ENCODE assay signal across 8 cellular contexts in genomic region chr3:58009749-58010535, GRCh38. TPM values are rescaled to one million over a fixed set of nuclear protein-coding genes. Genes with fewer than 3 reads are reported as not detected.
DNase-seq lines count a peak whose midpoint lies in the region; ATAC-seq and TF ChIP-seq lines count a peak whose summit lies in the region.

No MANE protein-coding gene starts in this region.

- no peaks in the 10 kb centered on the region for H3F3A ChIP-seq in OCI-LY1 (ENCODE audit: insufficient read depth, low read length)

- no peaks in the 10 kb centered on the region for H3K9me3 ChIP-seq in OCI-LY1 (ENCODE audit: low read length)
- H3K9me3 ChIP-seq in esophagus (ENCODE audit: control insufficient read depth in 2 of 2, insufficient read depth in 1 of 2, low read depth in 1 of 2, low read length in 1 of 2) = no peaks in the 10 kb centered on the region
- H3K9me3 ChIP-seq in trophoblast cell (ENCODE audit: insufficient read depth, low read depth, low read length) = peaks cover 3% of the 10 kb centered on the region

- H4K20me1 ChIP-seq in OCI-LY1 (ENCODE audit: insufficient read depth, low read length) = no peaks in the 10 kb centered on the region

- TF ChIP-seq CTCF in GM06990 (IDR thresholded peaks at IDR 0.05; ENCODE audit: insufficient read depth, low read length, poor library complexity, severe bottlenecking) (no peak), OCI-LY1 (IDR thresholded peaks at IDR 0.05; ENCODE audit: low read length) (no peak)

- no peak overlapping the region for H4K8ac ChIP-seq in trophoblast cell (ENCODE audit: low read depth, low read length)

- H2BK5ac ChIP-seq in trophoblast cell (ENCODE audit: low read depth, low read length, poor library complexity) = no peak overlapping the region

- peaks cover 16% of the 10 kb centered on the region for H3K79me1 ChIP-seq in trophoblast cell (ENCODE audit: low read length)

- H3K18ac ChIP-seq in trophoblast cell (ENCODE audit: low read length) = no peak overlapping the region

- peak overlapping the region; percentile 2 for H3K14ac ChIP-seq in trophoblast cell (ENCODE audit: low read length)

- peak overlapping the region; percentile 19 for H2BK120ac ChIP-seq in trophoblast cell (ENCODE audit: insufficient read depth, low read length, poor library complexity)

- no peaks in the 10 kb centered on the region for H3K36me3 ChIP-seq in GM06990 (ENCODE audit: control insufficient read depth, insufficient read depth, low read length)
- H3K36me3 ChIP-seq in OCI-LY1 (ENCODE audit: insufficient read depth, low read length) = no peaks in the 10 kb centered on the region
- H3K36me3 ChIP-seq in esophagus (ENCODE audit: control insufficient read depth in 2 of 2, insufficient read depth in 2 of 2, low read length in 1 of 2) = no peaks in the 10 kb centered on the region
- no peaks in the 10 kb centered on the region for H3K36me3 ChIP-seq in trophoblast cell (ENCODE audit: control insufficient read depth in 1 of 2, insufficient read depth in 2 of 2, low read length in 2 of 2)

- H3K9me2 ChIP-seq in OCI-LY1 (ENCODE audit: low read depth, low read length) = no peaks in the 10 kb centered on the region

- no peak for ATAC-seq in GM21360 (IDR thresholded peaks at IDR 0.05; ENCODE audit: unreplicated experiment)
- no peak for ATAC-seq in HG03025 (IDR thresholded peaks at IDR 0.05; ENCODE audit: low FRiP score, unreplicated experiment)

- H3K27me3 ChIP-seq in GM06990 (replicated peaks; ENCODE audit: control insufficient read depth, insufficient read depth, low read length) (no peaks in the 10 kb centered on the region), OCI-LY1 (ENCODE audit: insufficient read depth, low read length) (no peaks in the 10 kb centered on the region), esophagus (ENCODE audit: control insufficient read depth in 1 of 2, insufficient read depth in 2 of 2, low read length in 2 of 2) (no peaks in the 10 kb centered on the region), trophoblast cell (ENCODE audit: insufficient read depth, low read length) (no peaks in the 10 kb centered on the region)

- no peak overlapping the region for H4K12ac ChIP-seq in trophoblast cell (ENCODE audit: low read depth, low read length)

- no peaks in the 10 kb centered on the region for H3K79me2 ChIP-seq in OCI-LY1 (ENCODE audit: insufficient read depth, low read length)
- H3K79me2 ChIP-seq in trophoblast cell (ENCODE audit: control insufficient read depth, insufficient read depth, low read length, poor library complexity) = peaks cover 44% of the 10 kb centered on the region

- H2AFZ ChIP-seq in OCI-LY1 (ENCODE audit: low read length) = no peak overlapping the region
- H2AFZ ChIP-seq in trophoblast cell (ENCODE audit: insufficient read depth, low read length, poor library complexity) = no peak overlapping the region

- no peak overlapping the region for H2BK12ac ChIP-seq in trophoblast cell (ENCODE audit: low read length)

- DNase-seq in GM06990 (ENCODE audit: extremely low read depth, insufficient read length) = no peak
- DNase-seq in trophoblast cell = peak; percentile 67 to 77
- DNase-seq in superior temporal gyrus (ENCODE audit: extremely low spot score) = no peak
- DNase-seq in activated gamma-delta T cell (lab: John Stamatoyannopoulos, UW) = no peak

- peak overlapping the region; percentile 38 for H4K91ac ChIP-seq in trophoblast cell (ENCODE audit: low read depth, low read length)

- H3K4ac ChIP-seq in trophoblast cell (ENCODE audit: low read depth, low read length) = peak overlapping the region; percentile 88

- WGBS in esophagus, 2 donors = 26 to 33% methylated on average over 6 of the region's 6 CpGs
- no CpG with 5 or more reads among the region's 6 CpGs for WGBS in trophoblast cell (ENCODE audit: extremely low coverage, insufficient coverage, insufficient read length)

- peak overlapping the region; percentile 71; the same call in 1 of the 2 replicates for H3K9ac ChIP-seq in OCI-LY1 (ENCODE audit: low read length)
- H3K9ac ChIP-seq in trophoblast cell (ENCODE audit: low read length) = peak overlapping the region; percentile 82

- H3K4me2 ChIP-seq in OCI-LY1 (ENCODE audit: low read length) = peak overlapping the region; percentile 76
- peak overlapping the region; percentile 79 for H3K4me2 ChIP-seq in trophoblast cell (ENCODE audit: low read length)

- H3K4me1 ChIP-seq in OCI-LY1 (ENCODE audit: insufficient read depth, low read length, severe bottlenecking) (peaks cover 17% of the 10 kb centered on the region), esophagus (ENCODE audit: control insufficient read depth in 2 of 2, insufficient read depth in 2 of 2, low read length in 1 of 2) (peaks cover 6 to 12% of the 10 kb centered on the region in 2 donors), trophoblast cell (ENCODE audit: control insufficient read depth in 1 of 2, insufficient read depth in 2 of 2, low read length in 2 of 2) (peaks cover 27 to 38% of the 10 kb centered on the region in 2 experiments)

- H3K23ac ChIP-seq in trophoblast cell (ENCODE audit: low read length) = no peak overlapping the region

- H3K4me3 ChIP-seq in GM06990 (replicated peaks; ENCODE audit: low read depth, low read length) (peak overlapping the region; percentile 96), OCI-LY1 (ENCODE audit: low read depth, low read length, poor library complexity, severe bottlenecking) (peak overlapping the region; percentile 71), esophagus (ENCODE audit: low read depth in 1 of 2, low read length in 2 of 2) (peak overlapping the region; percentile 71 to 73), trophoblast cell (ENCODE audit: low read depth, low read length) (peak overlapping the region; percentile 93)

- no peak overlapping the region for H2AK5ac ChIP-seq in trophoblast cell (ENCODE audit: low read length)

- no peak overlapping the region for H3K27ac ChIP-seq in OCI-LY1 (ENCODE audit: low read depth, low read length, poor library complexity, severe bottlenecking)
- peak overlapping the region; percentile 81 to 84 for H3K27ac ChIP-seq in esophagus (ENCODE audit: low read depth in 2 of 2, low read length in 1 of 2)
- H3K27ac ChIP-seq in trophoblast cell (ENCODE audit: low read depth, low read length) = peak overlapping the region; percentile 16

RNA-seq across cellular contexts. Expression of gene FLNB, which starts 1.7 kb away (rescaled TPM):
- 10 to 100 TPM; 50.8 to 52.5 TPM for polyA plus RNA-seq in esophagus
- polyA plus RNA-seq in trophoblast cell (2013) = 139 and 141 TPM in 2 replicates

Comparison
In these comparisons a context has a peak if more than half of its experiments do, and no peak if none do; other contexts are left out.
1. DNase-seq: peak in trophoblast cell (2 of 2); none in GM06990 (single experiment), superior temporal gyrus (single experiment) and activated gamma-delta T cell (single experiment).
2. Peak in every context shown above with its lines, with median percentiles within 50 percentile points of each other: H3K4me3 ChIP-seq.